In genomic region chr19:21766705-21767064, GRCh38 we compare ENCODE assay signal across 8 cellular contexts. TPM values are rescaled to one million over a fixed set of nuclear protein-coding genes. Genes with fewer than 3 reads are reported as not detected.
DNase-seq lines count a peak whose midpoint lies in the region; ATAC-seq, FAIRE-seq and TF ChIP-seq lines count a peak whose summit lies in the region.
"Not testable (repeated sequence)": the region's sequence is repeated elsewhere in the genome, so short reads cannot be mapped to it uniquely, and the experiment has no call there.

No MANE protein-coding gene starts in this region.

- POLR2A ChIA-PET in PC-3 (lab: Charles Lee; ENCODE audit: unreplicated experiment): not testable (repeated sequence)
- POLR2A ChIA-PET in H1 (lab: Charles Lee; ENCODE audit: partially characterized antibody): interaction anchor here (0.9 to 2.9 kb wide), 19 partner anchors 9 to 1528 kb away, joined by 3 to 25 read pairs (median 4); partner anchors contain the start of genes ZNF429, ZNF43 and ZNF738

- H3K4me3 ChIP-seq in GM06990 (replicated peaks; ENCODE audit: low read depth, low read length) (peak overlapping the region; percentile 97), PC-3 (ENCODE audit: low read length) (peak overlapping the region; percentile 66), H1 (ENCODE audit: extremely low read depth in 1 of 4, insufficient read depth in 2 of 4, low read depth in 3 of 4, low read length in 4 of 4) (peak overlapping the region; percentile 87 to 99 (median 98)), kidney (ENCODE audit: low read length in 2 of 2) (peak overlapping the region; percentile 94), tibial artery (peak overlapping the region; percentile 67 to 70)

- not testable (repeated sequence) for H4K20me1 ChIP-seq in PC-3 (ENCODE audit: low read length); H1 (replicated peaks in 1 of 2; ENCODE audit: control insufficient read depth in 1 of 2, insufficient read depth in 2 of 2, low read length in 2 of 2)

- peak overlapping the region; percentile 91 for H3K27ac Mint-ChIP-seq in activated T-helper 2 cell treated with anti-CD3 and anti-CD28 coated beads, Interferon-gamma antibody, Interleukin-2, Interleukin-4, amounts not matched to agents 10 μg/mL and 5 μg/mL and 100 μg/mL, durations not matched to agents 14 hours and 24 hours and 36 hours
- H3K27ac Mint-ChIP-seq in osteocyte (ENCODE audit: unreplicated experiment): peak overlapping the region; percentile 99

- not testable (repeated sequence) for H2BK20ac ChIP-seq in H1 (ENCODE audit: low read length)

- H3K9ac ChIP-seq in PC-3 (ENCODE audit: low read length): peak overlapping the region; percentile 41; the same call in 1 of the 2 replicates
- peak overlapping the region; percentile 96 to 99 (median 99) for H3K9ac ChIP-seq in H1 (replicated peaks in 1 of 4; ENCODE audit: extremely low read depth in 1 of 4, low read depth in 3 of 4, low read length in 3 of 4)
- peak overlapping the region; percentile 79 to 89 for H3K9ac ChIP-seq in kidney (ENCODE audit: low read length in 2 of 2)

- peak overlapping the region; percentile 96 for H3K4me3 Mint-ChIP-seq in activated T-helper 2 cell treated with anti-CD3 and anti-CD28 coated beads, Interferon-gamma antibody, Interleukin-2, Interleukin-4, amounts not matched to agents 10 μg/mL and 5 μg/mL and 100 μg/mL, durations not matched to agents 14 hours and 24 hours and 36 hours (ENCODE audit: low read depth)
- H3K4me3 Mint-ChIP-seq in osteocyte (ENCODE audit: unreplicated experiment): peak overlapping the region; percentile 92

- peaks cover 28% of the 10 kb centered on the region for H3K9me3 Mint-ChIP-seq in activated T-helper 2 cell treated with anti-CD3 and anti-CD28 coated beads, Interferon-gamma antibody, Interleukin-2, Interleukin-4, amounts not matched to agents 10 μg/mL and 5 μg/mL and 100 μg/mL, durations not matched to agents 14 hours and 24 hours and 36 hours
- peaks cover 10% of the 10 kb centered on the region for H3K9me3 Mint-ChIP-seq in osteocyte (ENCODE audit: unreplicated experiment)

- CTCF ChIA-PET in PC-3 (lab: Charles Lee): not testable (repeated sequence)
- CTCF ChIA-PET in H1 (lab: Charles Lee; ENCODE audit: partially characterized antibody): interaction anchor here (1.2 to 1.5 kb wide), 2 partner anchors 54 to 86 kb away, joined by 5 to 7 read pairs; no protein-coding TSS in a partner anchor

- peak overlapping the region; percentile 6; the same call in 1 of the 2 replicates for H3K4me2 ChIP-seq in PC-3 (ENCODE audit: low read length)
- peak overlapping the region; percentile 19 to 71 for H3K4me2 ChIP-seq in H1 (ENCODE audit: insufficient read depth in 1 of 2, low read depth in 2 of 2, low read length in 2 of 2)

- H3K27ac ChIP-seq in PC-3 (ENCODE audit: low read length): not testable (repeated sequence)
- H3K27ac ChIP-seq in H1 (ENCODE audit: low read depth, low read length): peak overlapping the region; percentile 96
- H3K27ac ChIP-seq in kidney (ENCODE audit: low read depth in 2 of 2, low read length in 2 of 2): peak overlapping the region; percentile 64 to 79
- H3K27ac ChIP-seq in tibial artery: peak overlapping the region; percentile 62 to 91

- not testable (repeated sequence) for H3K79me1 ChIP-seq in H1 (ENCODE audit: low read depth, low read length)

- H3K79me2 ChIP-seq in PC-3 (ENCODE audit: low read length): not testable (repeated sequence)
- H3K79me2 ChIP-seq in H1 (ENCODE audit: control insufficient read depth in 1 of 2, insufficient read depth in 2 of 2, low read length in 2 of 2): peaks cover 0 to 43% of the 10 kb centered on the region in 2 experiments; a peak in 2 of 4 replicates

- H3K4me1 ChIP-seq in PC-3 (ENCODE audit: insufficient read depth, low read length); H1 (replicated peaks in 1 of 4; ENCODE audit: control insufficient read depth in 3 of 4, insufficient read depth in 4 of 4, low read length in 3 of 4); kidney (ENCODE audit: control insufficient read depth in 1 of 2, insufficient read depth in 1 of 2, low read depth in 1 of 2, low read length in 2 of 2); tibial artery: not testable (repeated sequence)

- not testable (repeated sequence) for TF ChIP-seq CTCF in GM06990 (IDR thresholded peaks at IDR 0.05; ENCODE audit: insufficient read depth, low read length, poor library complexity, severe bottlenecking); PC-3 (conservative IDR thresholded peaks at IDR 0.05; ENCODE audit: low read depth, low read length); H1 (IDR thresholded peaks at IDR 0.05; ENCODE audit: control extremely low read depth in 1 of 3, insufficient read depth in 1 of 3, low read depth in 1 of 3, low read length in 3 of 3); kidney (IDR thresholded peaks at IDR 0.05; ENCODE audit: borderline replicate concordance, extremely low read depth, insufficient read depth); osteocyte (IDR thresholded peaks at IDR 0.05); tibial artery (IDR thresholded peaks at IDR 0.05)

- H2BK120ac ChIP-seq in H1 (replicated peaks; ENCODE audit: low read depth, low read length): not testable (repeated sequence)

- H2BK5ac ChIP-seq in H1 (ENCODE audit: low read depth, low read length): peak overlapping the region; percentile 97; the same call in 1 of the 2 replicates

- not testable (repeated sequence) for H4K5ac ChIP-seq in H1 (ENCODE audit: insufficient read length, low read depth, low read length)

- TF ChIP-seq RAD21 in H1 (IDR thresholded peaks at IDR 0.05 in 1 of 2, conservative IDR thresholded peaks at IDR 0.05 in 1 of 2; ENCODE audit: low read depth in 2 of 2, low read length in 2 of 2): not testable (repeated sequence)

- BruUV-seq in PC-3 (replicated peaks; lab: Mats Ljungman, UMichigan): not testable (repeated sequence)

- TF ChIP-seq POLR2A in H1 (IDR thresholded peaks at IDR 0.05; ENCODE audit: control extremely low read depth in 1 of 2, low read depth in 2 of 2, low read length in 2 of 2): not testable (repeated sequence)

- H2BK15ac ChIP-seq in H1 (ENCODE audit: low read length): not testable (repeated sequence)

- not testable (repeated sequence) for H4K8ac ChIP-seq in H1 (ENCODE audit: extremely low read depth, insufficient read depth, low read length)

- DNase-seq in GM06990 (ENCODE audit: extremely low read depth, insufficient read length); PC-3; H1 (ENCODE audit: low read depth in 1 of 2, low spot score in 2 of 2); kidney; osteocyte (ENCODE audit: extremely low spot score, unreplicated experiment); tibial artery: not testable (repeated sequence)
- peak; percentile 8 for DNase-seq in activated T-helper 2 cell treated with anti-CD3 and anti-CD28 coated beads, Interferon-gamma antibody, Interleukin-2, Interleukin-4, amounts not matched to agents 10 μg/mL and 5 μg/mL and 100 μg/mL, durations not matched to agents 14 hours and 24 hours and 36 hours (ENCODE audit: low spot score)

- not testable (repeated sequence) for H3F3A ChIP-seq in PC-3 (ENCODE audit: low read length, unreplicated experiment)

- H3K36me3 Mint-ChIP-seq in activated T-helper 2 cell treated with anti-CD3 and anti-CD28 coated beads, Interferon-gamma antibody, Interleukin-2, Interleukin-4, amounts not matched to agents 10 μg/mL and 5 μg/mL and 100 μg/mL, durations not matched to agents 14 hours and 24 hours and 36 hours (ENCODE audit: low read depth): peaks cover 49% of the 10 kb centered on the region
- H3K36me3 Mint-ChIP-seq in osteocyte (ENCODE audit: unreplicated experiment): peaks cover 23% of the 10 kb centered on the region

- H3K4me1 Mint-ChIP-seq in activated T-helper 2 cell treated with anti-CD3 and anti-CD28 coated beads, Interferon-gamma antibody, Interleukin-2, Interleukin-4, amounts not matched to agents 10 μg/mL and 5 μg/mL and 100 μg/mL, durations not matched to agents 14 hours and 24 hours and 36 hours (ENCODE audit: low read depth): peaks cover 18% of the 10 kb centered on the region
- H3K4me1 Mint-ChIP-seq in osteocyte (ENCODE audit: unreplicated experiment): peaks cover 15% of the 10 kb centered on the region

- not testable (repeated sequence) for H3K23ac ChIP-seq in H1 (ENCODE audit: insufficient read length)

- peak; percentile 5 for ATAC-seq in HG02759 (IDR thresholded peaks at IDR 0.05; ENCODE audit: unreplicated experiment)
- not testable (repeated sequence) for ATAC-seq in PC-3

- intact Hi-C loops in PC-3 (cut with micrococcal nuclease); kidney (cut with DNase I): not testable (repeated sequence)
- intact Hi-C loops in activated T-helper 2 cell treated with anti-CD3 and anti-CD28 coated beads, Interferon-gamma antibody, Interleukin-2, Interleukin-4, amounts not matched to agents 10 μg/mL and 5 μg/mL and 100 μg/mL, durations not matched to agents 14 hours and 24 hours and 36 hours (cut with micrococcal nuclease): loop anchor here (1.0 to 5.0 kb wide), 3 partner anchors 71 to 199 kb away; partner anchors contain the start of gene ZNF43
- intact Hi-C loops in tibial artery (cut with DNase I; ENCODE audit: low total_unique reads): loop anchor here (10.0 kb wide), 1 partner anchor 68 kb away; the partner anchor contains the start of gene ZNF43

- not testable (repeated sequence) for H3K4ac ChIP-seq in H1 (replicated peaks; ENCODE audit: insufficient read length, low read depth, low read length)

- not testable (repeated sequence) for H3K27me3 Mint-ChIP-seq in activated T-helper 2 cell treated with anti-CD3 and anti-CD28 coated beads, Interferon-gamma antibody, Interleukin-2, Interleukin-4, amounts not matched to agents 10 μg/mL and 5 μg/mL and 100 μg/mL, durations not matched to agents 14 hours and 24 hours and 36 hours (ENCODE audit: low read depth); osteocyte (ENCODE audit: unreplicated experiment)

- not testable (repeated sequence) for H2BK12ac ChIP-seq in H1 (ENCODE audit: low read depth, low read length)

- H3K36me3 ChIP-seq in GM06990 (ENCODE audit: control insufficient read depth, insufficient read depth, low read length); kidney (ENCODE audit: control insufficient read depth in 1 of 2, insufficient read depth in 2 of 2, low read length in 2 of 2): not testable (repeated sequence)
- H3K36me3 ChIP-seq in PC-3 (ENCODE audit: low read depth, low read length): peaks cover 17% of the 10 kb centered on the region
- peaks cover 7 to 38% (median 22%) of the 10 kb centered on the region in 4 experiments; a peak in 7 of 8 replicates for H3K36me3 ChIP-seq in H1 (ENCODE audit: control insufficient read depth in 2 of 4, insufficient read depth in 4 of 4, low read length in 3 of 4)
- peaks cover 7 to 26% (median 11%) of the 10 kb centered on the region in 3 donors for H3K36me3 ChIP-seq in tibial artery

- TF ChIP-seq EP300 in H1 (IDR thresholded peaks at IDR 0.05; ENCODE audit: borderline replicate concordance in 1 of 2, low read depth in 2 of 2, low read length in 2 of 2): not testable (repeated sequence)

- not testable (repeated sequence) for H3K9me2 ChIP-seq in PC-3 (replicated peaks; ENCODE audit: low read length)

- not testable (repeated sequence) for H3K23me2 ChIP-seq in H1 (ENCODE audit: low read depth, low read length)

- not testable (repeated sequence) for H3K14ac ChIP-seq in H1 (ENCODE audit: insufficient read length)

- not testable (repeated sequence) for H4K91ac ChIP-seq in H1 (replicated peaks; ENCODE audit: insufficient read length, low read length)

- H2AK5ac ChIP-seq in H1 (ENCODE audit: low read depth, low read length): not testable (repeated sequence)

- H3K27me3 ChIP-seq in GM06990 (replicated peaks; ENCODE audit: control insufficient read depth, insufficient read depth, low read length); PC-3 (ENCODE audit: low read length); H1 (replicated peaks in 1 of 4; ENCODE audit: control insufficient read depth in 3 of 4, extremely low read depth in 1 of 4, insufficient read depth in 3 of 4, low read length in 3 of 4); tibial artery: not testable (repeated sequence)

- peak overlapping the region; percentile 69; the same call in 1 of the 2 replicates for H2AFZ ChIP-seq in PC-3 (ENCODE audit: low read length)
- H2AFZ ChIP-seq in H1 (ENCODE audit: low read length): not testable (repeated sequence)

- H3K56ac ChIP-seq in H1 (replicated peaks; ENCODE audit: insufficient read length, low read depth, low read length): not testable (repeated sequence)

- H3K18ac ChIP-seq in H1 (ENCODE audit: extremely low read depth, low read length): not testable (repeated sequence)

- 8% methylated on average over 19 of the region's 19 CpGs; no CpG with 5 or more reads in 1 of the 2 experiments for WGBS in H1 (ENCODE audit: extremely low coverage in 1 of 2, insufficient coverage in 1 of 2, insufficient read length in 1 of 2, insufficient replicate concordance in 2 of 2, low coverage in 1 of 2, low lambda C conversion rate in 2 of 2, missing lambda C conversion rate in 1 of 2), 2 experiments

- FAIRE-seq in H1 (lab: Jason Lieb, UNC); kidney (lab: Jason Lieb, UNC): not testable (repeated sequence)

- peaks cover 22% of the 10 kb centered on the region; the same call in 1 of the 2 replicates for H3K9me3 ChIP-seq in PC-3 (ENCODE audit: low read length)
- not testable (repeated sequence) for H3K9me3 ChIP-seq in H1 (ENCODE audit: insufficient read depth in 2 of 2, low read depth in 1 of 2, low read length in 1 of 2); kidney (ENCODE audit: control insufficient read depth in 1 of 2, low read length in 2 of 2); tibial artery

RNA-seq across cellular contexts. Expression of gene ZNF100, which starts 0.7 kb away (rescaled TPM):
- total RNA-seq in PC-3 (2014; rRNA removed) (0.63 and 1.7 TPM in 2 replicates), kidney (15.7 TPM), osteocyte (6.3 and 8.8 TPM in 2 replicates)
- total RNA-seq in activated T-helper 2 cell treated with anti-CD3 and anti-CD28 coated beads, Interferon-gamma antibody, Interleukin-2, Interleukin-4, amounts not matched to agents 10 μg/mL and 5 μg/mL and 100 μg/mL, durations not matched to agents 14 hours and 24 hours and 36 hours: 21.6 and 24.3 TPM in 2 replicates
- total RNA-seq in H1 (2021; fragmentation: NEBNext Ultra II Directional; extraction: Animal tissue kit (Norgen Biotek cat#: 25700)): 30.8 and 34.5 TPM in 2 replicates
- polyA plus RNA-seq in H1 (2011; rRNA removed) (3.1 and 4.9 TPM in 2 replicates), kidney (ENCODE audit: insufficient read depth, low read depth, low replicate concordance) (1.1 TPM)
- polyA plus RNA-seq in H1 (2011; cell fraction: cytosol; rRNA removed): 6.0 TPM
- polyA plus RNA-seq in H1 (2011; cell fraction: nucleus; rRNA removed): 4.8 TPM
- polyA plus RNA-seq in H1 (2012, experiment 1 of 2): 12.8 to 19.8 TPM (median 14.7 TPM) in 4 replicates
- 1.1 TPM for polyA plus RNA-seq in H1 (2012, experiment 2 of 2)
- 17.6 TPM for polyA plus RNA-seq in H1 (2013, experiment 1 of 2)
- 16.1 TPM for polyA plus RNA-seq in H1 (2013, experiment 2 of 2)
- 20.6 and 40.1 TPM in 2 replicates for polyA minus RNA-seq in H1 (2011; rRNA and poly(A)+ RNA removed)
- polyA minus RNA-seq in H1 (2011; cell fraction: cytosol; rRNA and poly(A)+ RNA removed): 23.3 TPM
- polyA minus RNA-seq in H1 (2011; cell fraction: nucleus; rRNA and poly(A)+ RNA removed): 44.2 TPM

Comparison
In these comparisons a context has a peak if more than half of its experiments do, and no peak if none do; other contexts are left out.
1. H3K9ac ChIP-seq: peak in every context shown above with its lines; median percentile 99 in H1; 84 in kidney; 41 in PC-3.